Comparison of ENCODE assay signal across 1 cellular context in genomic region chr18:50301074-50301473, GRCh38.
TF ChIP-seq lines count a peak whose summit lies in the region.

No MANE protein-coding gene starts in this region.

TF ChIP-seq in K562, 482 proteins besides CTCF, POLR2A, EP300 and RAD21:
- peak; percentile 50 for TF ChIP-seq PRDM10 (IDR thresholded peaks at IDR 0.05; ENCODE audit: partially characterized antibody)
- peak; percentile 43; the same call in 1 of the 2 replicates for TF ChIP-seq HMBOX1 (IDR thresholded peaks at IDR 0.05)
- TF ChIP-seq ZNF146 (CRISPR knock-in tag; IDR thresholded peaks at IDR 0.05; ENCODE audit: unreplicated experiment), result no peak
